31 cellular contexts compared by ENCODE assay signal in the genomic region with DNA sequence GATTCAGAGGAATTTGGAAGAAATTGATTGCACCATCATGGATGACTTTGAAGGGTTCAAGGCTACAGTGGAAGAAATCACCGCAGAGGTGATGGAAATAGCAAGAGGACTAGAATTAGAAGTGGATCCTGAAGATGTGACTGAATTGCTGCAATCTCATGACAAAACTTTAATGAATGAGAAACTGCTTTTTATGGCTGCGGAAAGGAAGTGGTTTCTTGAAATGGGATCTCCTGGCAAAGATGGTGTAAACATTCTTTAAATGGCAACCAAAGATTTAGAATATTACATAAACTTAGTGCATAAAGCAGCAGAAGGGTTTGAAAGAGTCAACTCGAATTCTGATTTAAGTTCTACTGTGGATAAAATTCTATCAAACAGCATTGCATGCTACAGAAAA.
DNase-seq lines count a peak whose midpoint lies in the region; ATAC-seq, FAIRE-seq and TF ChIP-seq lines count a peak whose summit lies in the region.
"Had no signal": no experiment of that assay in that cellular context is flagged by ENCODE, and none has a peak within 500 bp of the region (broad histone marks: within the 10 kb centered on the region; RNA-seq: fewer than 3 reads in every experiment).

No MANE protein-coding gene starts in this region.

- no peaks in the 10 kb centered on the region for H3K79me2 ChIP-seq in H1 (ENCODE audit: control insufficient read depth in 1 of 2, insufficient read depth in 2 of 2, low read length in 2 of 2)

- H3K9me3 ChIP-seq in H1 (ENCODE audit: insufficient read depth in 2 of 2, low read depth in 1 of 2, low read length in 1 of 2): no peaks in the 10 kb centered on the region
- H3K9me3 ChIP-seq: BE2C, HAP-1 had no signal

- no peak overlapping the region for H2BK20ac ChIP-seq in H1 (ENCODE audit: low read length)

- no peaks in the 10 kb centered on the region for H3K27me3 ChIP-seq in H1 (replicated peaks in 1 of 4; ENCODE audit: control insufficient read depth in 3 of 4, extremely low read depth in 1 of 4, insufficient read depth in 3 of 4, low read length in 3 of 4)
- H3K27me3 ChIP-seq: BE2C, SJSA1 had no signal

- H3K4me3 ChIP-seq in H1 (ENCODE audit: extremely low read depth in 1 of 4, insufficient read depth in 2 of 4, low read depth in 3 of 4, low read length in 4 of 4): no peak overlapping the region
- H3K4me3 ChIP-seq: GM23248, HAP-1, SJSA1 had no signal

- no peak for TF ChIP-seq RAD21 in H1 (IDR thresholded peaks at IDR 0.05 in 1 of 2, conservative IDR thresholded peaks at IDR 0.05 in 1 of 2; ENCODE audit: low read depth in 2 of 2, low read length in 2 of 2)

- H3K9me3 Mint-ChIP-seq in activated naive CD8-positive, alpha-beta T cell treated with anti-CD3 and anti-CD28 coated beads for 36 hours: no peaks in the 10 kb centered on the region

- no peak overlapping the region for H2BK120ac ChIP-seq in H1 (replicated peaks; ENCODE audit: low read depth, low read length)

- H3K36me3 Mint-ChIP-seq in activated naive CD8-positive, alpha-beta T cell treated with anti-CD3 and anti-CD28 coated beads for 36 hours: no peaks in the 10 kb centered on the region
- H3K36me3 Mint-ChIP-seq: CD14-positive monocyte; CD8-positive, alpha-beta memory T cell; IgD-negative memory B cell; T-cell had no signal

- H2BK5ac ChIP-seq in H1 (ENCODE audit: low read depth, low read length): no peak overlapping the region

- no peak overlapping the region for H3K9ac ChIP-seq in H1 (replicated peaks in 1 of 4; ENCODE audit: extremely low read depth in 1 of 4, low read depth in 3 of 4, low read length in 3 of 4)
- H3K9ac ChIP-seq: GM23248, KMS-11 had no signal

- TF ChIP-seq CTCF in H1 (IDR thresholded peaks at IDR 0.05; ENCODE audit: control extremely low read depth in 1 of 3, insufficient read depth in 1 of 3, low read depth in 1 of 3, low read length in 3 of 3): no peak

- H2BK12ac ChIP-seq in H1 (ENCODE audit: low read depth, low read length): no peak overlapping the region

- 90% methylated on average over 3 of the region's 3 CpGs; no CpG with 5 or more reads in 1 of the 2 experiments for WGBS in H1 (ENCODE audit: extremely low coverage in 1 of 2, insufficient coverage in 1 of 2, insufficient read length in 1 of 2, insufficient replicate concordance in 2 of 2, low coverage in 1 of 2, low lambda C conversion rate in 2 of 2, missing lambda C conversion rate in 1 of 2), 2 experiments

- H2AK5ac ChIP-seq in H1 (ENCODE audit: low read depth, low read length): no peak overlapping the region

- no peak overlapping the region for H3K4ac ChIP-seq in H1 (replicated peaks; ENCODE audit: insufficient read length, low read depth, low read length)

- DNase-seq in A172 (ENCODE audit: low spot score): peak; percentile 52
- peak; percentile 20 for DNase-seq in HT1080 (ENCODE audit: low read depth)
- peak; percentile 4 to 57 for DNase-seq in NOMO-1 (lab: John Stamatoyannopoulos, UW; ENCODE audit: unreplicated experiment in 2 of 2)
- no peak for DNase-seq in H1 (ENCODE audit: low read depth in 1 of 2, low spot score in 2 of 2)
- DNase-seq in stimulated activated CD4-positive, alpha-beta T cell treated with anti-CD3 and anti-CD28 coated beads, Interleukin-15, amount 100 ng/mL, for 24 hours: no peak
- DNase-seq in activated naive CD8-positive, alpha-beta T cell treated with anti-CD3 and anti-CD28 coated beads for 36 hours: no peak
- no peak for DNase-seq in stimulated activated CD4-positive, alpha-beta T cell treated with anti-CD3 and anti-CD28 coated beads, Interleukin-1b, Interleukin-23, amount 100 ng/mL, for 48 hours
- DNase-seq: ACHN; BE2C; Calu3; CD8-positive, alpha-beta memory T cell; DMS153; DND-41; GM23248; NCI-H1105; NCI-H1436 treated with DMSO at 0.1 percent for 48 hours; NCI-H187 treated with DMSO at 0.1 percent for 48 hours; NCI-H2107; NCI-H446 treated with DMSO at 0.1 percent for 48 hours; NCI-H526; NCI-H82; PC-3; T-cell had no signal

- no peak overlapping the region for H2AFZ ChIP-seq in H1 (ENCODE audit: low read length)
- H2AFZ ChIP-seq: GM23248 had no signal

- H4K8ac ChIP-seq in H1 (ENCODE audit: extremely low read depth, insufficient read depth, low read length): no peak overlapping the region

- H4K20me1 ChIP-seq in H1 (replicated peaks in 1 of 2; ENCODE audit: control insufficient read depth in 1 of 2, insufficient read depth in 2 of 2, low read length in 2 of 2): no peaks in the 10 kb centered on the region

- H4K5ac ChIP-seq in H1 (ENCODE audit: insufficient read length, low read depth, low read length): no peak overlapping the region

- H4K91ac ChIP-seq in H1 (replicated peaks; ENCODE audit: insufficient read length, low read length): no peak overlapping the region

- ATAC-seq in HG03460 (IDR thresholded peaks at IDR 0.05; ENCODE audit: unreplicated experiment): no peak
- ATAC-seq: PC-3, T-cell had no signal

- H3K4me3 Mint-ChIP-seq in activated naive CD8-positive, alpha-beta T cell treated with anti-CD3 and anti-CD28 coated beads for 36 hours: no peak overlapping the region
- H3K4me3 Mint-ChIP-seq: CD14-positive monocyte; CD8-positive, alpha-beta memory T cell; IgD-negative memory B cell; T-cell had no signal

- H3K27ac ChIP-seq in H1 (ENCODE audit: low read depth, low read length): no peak overlapping the region
- H3K27ac ChIP-seq: 22Rv1, GM23248, KMS-11, SJSA1 had no signal

- H3K27ac Mint-ChIP-seq in activated naive CD8-positive, alpha-beta T cell treated with anti-CD3 and anti-CD28 coated beads for 36 hours: no peak overlapping the region
- H3K27ac Mint-ChIP-seq: CD14-positive monocyte, IgD-negative memory B cell, T-cell had no signal

- POLR2A ChIA-PET in H1 (lab: Charles Lee; ENCODE audit: partially characterized antibody): no interaction called here

- H3K23ac ChIP-seq in H1 (ENCODE audit: insufficient read length): no peak overlapping the region

- no peak overlapping the region for H3K14ac ChIP-seq in H1 (ENCODE audit: insufficient read length)

- H3K27me3 Mint-ChIP-seq in activated naive CD8-positive, alpha-beta T cell treated with anti-CD3 and anti-CD28 coated beads for 36 hours: no peaks in the 10 kb centered on the region
- H3K27me3 Mint-ChIP-seq: CD8-positive, alpha-beta memory T cell; IgD-negative memory B cell; T-cell had no signal

- H3K4me1 Mint-ChIP-seq in activated naive CD8-positive, alpha-beta T cell treated with anti-CD3 and anti-CD28 coated beads for 36 hours: no peaks in the 10 kb centered on the region
- H3K4me1 Mint-ChIP-seq: CD14-positive monocyte; CD8-positive, alpha-beta memory T cell; IgD-negative memory B cell; T-cell had no signal

- no peaks in the 10 kb centered on the region for H3K79me1 ChIP-seq in H1 (ENCODE audit: low read depth, low read length)

- no peak overlapping the region for H3K18ac ChIP-seq in H1 (ENCODE audit: extremely low read depth, low read length)

- FAIRE-seq in H1 (lab: Jason Lieb, UNC): no peak
- FAIRE-seq: GM18507 had no signal

- H3K36me3 ChIP-seq in H1 (ENCODE audit: control insufficient read depth in 2 of 4, insufficient read depth in 4 of 4, low read length in 3 of 4): no peaks in the 10 kb centered on the region
- H3K36me3 ChIP-seq: BE2C, HAP-1, SJSA1 had no signal

- H3K23me2 ChIP-seq in H1 (ENCODE audit: low read depth, low read length): no peaks in the 10 kb centered on the region

- TF ChIP-seq POLR2A in H1 (IDR thresholded peaks at IDR 0.05; ENCODE audit: control extremely low read depth in 1 of 2, low read depth in 2 of 2, low read length in 2 of 2): no peak

- TF ChIP-seq EP300 in H1 (IDR thresholded peaks at IDR 0.05; ENCODE audit: borderline replicate concordance in 1 of 2, low read depth in 2 of 2, low read length in 2 of 2): no peak

- peak overlapping the region; percentile 46 for H3K56ac ChIP-seq in H1 (replicated peaks; ENCODE audit: insufficient read length, low read depth, low read length)

- H3K4me2 ChIP-seq in H1 (ENCODE audit: insufficient read depth in 1 of 2, low read depth in 2 of 2, low read length in 2 of 2): no peak overlapping the region
- H3K4me2 ChIP-seq: KMS-11 had no signal

- no peak overlapping the region for H2BK15ac ChIP-seq in H1 (ENCODE audit: low read length)

- no peaks in the 10 kb centered on the region for H3K4me1 ChIP-seq in H1 (replicated peaks in 1 of 4; ENCODE audit: control insufficient read depth in 3 of 4, insufficient read depth in 4 of 4, low read length in 3 of 4)
- H3K4me1 ChIP-seq: BE2C, HAP-1, SJSA1 had no signal

- CTCF ChIA-PET in H1 (lab: Charles Lee; ENCODE audit: partially characterized antibody): no interaction called here

TF ChIP-seq in H1, 55 proteins besides CTCF, POLR2A, EP300 and RAD21:
- TF ChIP-seq YY1 (IDR thresholded peaks at IDR 0.05; ENCODE audit: low read depth, low read length): no peak
- TF ChIP-seq SAP30 (IDR thresholded peaks at IDR 0.05; ENCODE audit: insufficient read depth, insufficient replicate concordance, low read length): no peak
- TF ChIP-seq TAF7 (optimal IDR thresholded peaks at IDR 0.05; ENCODE audit: borderline replicate concordance, low read depth, low read length): no peak
- no peak for TF ChIP-seq POLR2AphosphoS5 (IDR thresholded peaks at IDR 0.05; ENCODE audit: low read depth, low read length)
- no peak for TF ChIP-seq MAFK (IDR thresholded peaks at IDR 0.05; ENCODE audit: low read depth, low read length)
- no peak for TF ChIP-seq SP4 (IDR thresholded peaks at IDR 0.05; ENCODE audit: low read length)
- TF ChIP-seq RXRA (IDR thresholded peaks at IDR 0.05; ENCODE audit: insufficient read depth, low read depth, low read length): no peak
- TF ChIP-seq RNF2 (IDR thresholded peaks at IDR 0.05; ENCODE audit: borderline replicate concordance, low read depth, low read length, missing control alignments, poor library complexity, severe bottlenecking): no peak
- no peak for TF ChIP-seq TEAD4 (IDR thresholded peaks at IDR 0.05; ENCODE audit: low read depth, low read length)
- TF ChIP-seq NRF1 (IDR thresholded peaks at IDR 0.05; ENCODE audit: low read depth, low read length): no peak
- no peak for TF ChIP-seq RFX5 (IDR thresholded peaks at IDR 0.05; ENCODE audit: borderline replicate concordance, low read depth, low read length)
- no peak for TF ChIP-seq ZNF274 (IDR thresholded peaks at IDR 0.05; ENCODE audit: borderline replicate concordance, extremely low read depth, low read length)
- no peak for TF ChIP-seq TBP (IDR thresholded peaks at IDR 0.05; ENCODE audit: low read depth, low read length)
- TF ChIP-seq POU5F1 (IDR thresholded peaks at IDR 0.05; ENCODE audit: low read depth, low read length): no peak
- TF ChIP-seq SP2 (IDR thresholded peaks at IDR 0.05; ENCODE audit: low read length): no peak

Comparison
In these comparisons a context has a peak if more than half of its experiments do, and no peak if none do; other contexts are left out.
1. DNase-seq: peak in A172 (single experiment), HT1080 (single experiment) and NOMO-1 (2 of 2); none in H1 (0 of 2), stimulated activated CD4-positive, alpha-beta T cell treated with anti-CD3 and anti-CD28 coated beads, Interleukin-15, amount 100 ng/mL, for 24 hours (single experiment), activated naive CD8-positive, alpha-beta T cell treated with anti-CD3 and anti-CD28 coated beads for 36 hours (single experiment) and stimulated activated CD4-positive, alpha-beta T cell treated with anti-CD3 and anti-CD28 coated beads, Interleukin-1b, Interleukin-23, amount 100 ng/mL, for 48 hours (single experiment).